ENCODE assay signal across 39 cellular contexts in the genomic region with DNA sequence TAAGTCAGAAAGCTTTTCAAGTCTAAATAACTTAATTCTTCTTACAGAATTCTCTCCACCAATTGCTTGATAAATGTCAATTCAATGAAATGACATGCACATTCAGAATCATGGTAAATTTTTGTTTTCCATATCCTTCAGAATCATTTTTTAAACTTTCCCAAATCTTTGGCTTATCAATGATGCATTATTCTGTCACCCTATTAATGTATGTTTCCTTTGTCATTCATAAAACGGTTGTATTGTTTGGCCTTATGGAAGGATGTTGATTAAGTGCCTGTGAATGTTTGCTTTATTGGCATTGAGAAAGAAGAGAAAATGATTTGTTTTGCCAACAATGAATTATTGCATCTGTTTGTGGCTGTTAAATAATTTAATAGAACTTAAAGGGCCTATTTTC.
"Had no signal": no experiment of that assay in that cellular context is flagged by ENCODE, and none has a peak within 500 bp of the region (broad histone marks: within the 10 kb centered on the region; RNA-seq: fewer than 3 reads in every experiment).

No MANE protein-coding gene starts in this region.

- H3K4me1 Mint-ChIP-seq: activated naive CD4-positive, alpha-beta T cell treated with anti-CD3 and anti-CD28 coated beads, Interleukin-2, amount 10 ng/mL, durations not matched to agents 7 days and 5 days; activated naive CD8-positive, alpha-beta T cell treated with anti-CD3 and anti-CD28 coated beads for 36 hours; activated naive CD8-positive, alpha-beta T cell treated with anti-CD3 and anti-CD28 coated beads, Interleukin-2, amount 10 ng/mL, durations not matched to agents 7 days and 5 days; activated T-helper 17 cell treated with anti-CD3 and anti-CD28 coated beads, Interleukin-2, amount 50 U/mL, for 72 hours; central memory CD8-positive, alpha-beta T cell had no signal

- DNase-seq: activated effector memory CD4-positive, alpha-beta T cell treated with anti-CD3 and anti-CD28 coated beads, Interleukin-2, amount 50 U/mL, for 16 hours; activated effector memory CD4-positive, alpha-beta T cell treated with Interleukin-2 at 50 U/mL for 16 hours; activated gamma-delta T cell; activated gamma-delta T cell treated with Interleukin-2 at 50 U/mL for 16 hours; activated naive CD4-positive, alpha-beta T cell; activated naive CD4-positive, alpha-beta T cell treated with anti-CD3 and anti-CD28 coated beads for 36 hours; activated naive CD4-positive, alpha-beta T cell treated with anti-CD3 and anti-CD28 coated beads, Interleukin-2, amount 10 ng/mL, durations not matched to agents 7 days and 5 days; activated naive CD4-positive, alpha-beta T cell treated with anti-CD3 and anti-CD28 coated beads, Interleukin-2, amount 50 U/mL, for 16 hours; activated naive CD4-positive, alpha-beta T cell treated with Interleukin-2 at 50 U/mL for 16 hours; activated naive CD8-positive, alpha-beta T cell treated with anti-CD3 and anti-CD28 coated beads for 36 hours; activated naive CD8-positive, alpha-beta T cell treated with anti-CD3 and anti-CD28 coated beads, Interleukin-2, amount 10 ng/mL, durations not matched to agents 7 days and 5 days; activated naive CD8-positive, alpha-beta T cell treated with anti-CD3 and anti-CD28 coated beads, Interleukin-2, amount 50 U/mL, for 24 hours; activated T-cell treated with anti-CD3 and anti-CD28 coated beads, Interleukin-2, amount 50 U/mL, for 1 hour; activated T-cell treated with anti-CD3 and anti-CD28 coated beads, Interleukin-2, amount 50 U/mL, for 24 hours; activated T-cell treated with anti-CD3 and anti-CD28 coated beads, Interleukin-2, amount 50 U/mL, for 4 hours; activated T-cell treated with anti-CD3 and anti-CD28 coated beads, Interleukin-2, amount 50 U/mL, for 48 hours; activated T-cell treated with anti-CD3 and anti-CD28 coated beads, Interleukin-2, amount 50 U/mL, for 72 hours; adrenal gland; amniotic stem cell; amygdala; anterior cingulate cortex; aorta; body of pancreas; brain microvascular endothelial cell; caudate nucleus; cerebellar nuclear complex had no signal

- H3K36me3 ChIP-seq: adrenal gland, ascending aorta, brain microvascular endothelial cell, breast epithelium, cardiac muscle cell had no signal

- H3K27me3 ChIP-seq: adrenal gland, ascending aorta, body of pancreas, brain microvascular endothelial cell, breast epithelium, cardiac muscle cell had no signal

- H3K4me3 ChIP-seq: adrenal gland, ascending aorta, body of pancreas, breast epithelium, cardiac muscle cell had no signal

- H3K4me3 Mint-ChIP-seq: activated naive CD4-positive, alpha-beta T cell treated with anti-CD3 and anti-CD28 coated beads for 36 hours; activated naive CD4-positive, alpha-beta T cell treated with anti-CD3 and anti-CD28 coated beads, Interleukin-2, amount 10 ng/mL, durations not matched to agents 7 days and 5 days; activated naive CD4-positive, alpha-beta T cell treated with anti-CD3 and anti-CD28 coated beads, Interleukin-2, amount 50 U/mL, for 24 hours; activated naive CD8-positive, alpha-beta T cell; activated naive CD8-positive, alpha-beta T cell treated with anti-CD3 and anti-CD28 coated beads for 36 hours; activated naive CD8-positive, alpha-beta T cell treated with anti-CD3 and anti-CD28 coated beads, Interleukin-2, amount 10 ng/mL, durations not matched to agents 7 days and 5 days; activated naive CD8-positive, alpha-beta T cell treated with anti-CD3 and anti-CD28 coated beads, Interleukin-2, amount 50 U/mL, for 24 hours; activated T-cell treated with anti-CD3 and anti-CD28 coated beads, Interleukin-2, amount 50 U/mL, for 24 hours; activated T-cell treated with anti-CD3 and anti-CD28 coated beads, Interleukin-2, amount 50 U/mL, for 4 hours; activated T-cell treated with anti-CD3 and anti-CD28 coated beads, Interleukin-2, amount 50 U/mL, for 72 hours; activated T-helper 1 cell treated with anti-CD3 and anti-CD28 coated beads, Interleukin-12 subunit alpha, Interleukin-12 subunit beta, Interleukin-2, Interleukin-4 antibody, amounts not matched to agents 30 ng/mL and 10 ng/mL and 1 ng/mL, durations not matched to agents 14 hours and 24 hours and 36 hours; activated T-helper 17 cell treated with anti-CD3 and anti-CD28 coated beads, Interleukin-2, amount 50 U/mL, for 72 hours; brain; central memory CD8-positive, alpha-beta T cell had no signal

- FAIRE-seq: astrocyte, bronchial epithelial cell had no signal

- H3K4me1 ChIP-seq: body of pancreas, breast epithelium had no signal

- H3K27ac ChIP-seq: adrenal gland, ascending aorta, body of pancreas, brain microvascular endothelial cell, breast epithelium, cardiac muscle cell had no signal

- H3K27me3 Mint-ChIP-seq: activated naive CD4-positive, alpha-beta T cell treated with anti-CD3 and anti-CD28 coated beads, Interleukin-2, amount 10 ng/mL, durations not matched to agents 7 days and 5 days; activated naive CD4-positive, alpha-beta T cell treated with anti-CD3 and anti-CD28 coated beads, Interleukin-2, amount 50 U/mL, for 24 hours; activated naive CD8-positive, alpha-beta T cell; activated naive CD8-positive, alpha-beta T cell treated with anti-CD3 and anti-CD28 coated beads for 36 hours; activated naive CD8-positive, alpha-beta T cell treated with anti-CD3 and anti-CD28 coated beads, Interleukin-2, amount 10 ng/mL, durations not matched to agents 7 days and 5 days; activated naive CD8-positive, alpha-beta T cell treated with anti-CD3 and anti-CD28 coated beads, Interleukin-2, amount 50 U/mL, for 24 hours; activated T-cell treated with anti-CD3 and anti-CD28 coated beads, Interleukin-2, amount 50 U/mL, for 24 hours; activated T-helper 17 cell treated with anti-CD3 and anti-CD28 coated beads, Interleukin-2, amount 50 U/mL, for 72 hours; brain; central memory CD8-positive, alpha-beta T cell had no signal

- ATAC-seq: activated naive CD4-positive, alpha-beta T cell treated with anti-CD3 and anti-CD28 coated beads, Interleukin-2, amount 50 U/mL, for 72 hours; activated naive CD8-positive, alpha-beta T cell treated with anti-CD3 and anti-CD28 coated beads, Interleukin-2, amount 50 U/mL, for 24 hours; activated T-cell treated with anti-CD3 and anti-CD28 coated beads, Interleukin-2, amount 50 U/mL, for 4 hours; activated T-cell treated with anti-CD3 and anti-CD28 coated beads, Interleukin-2, amount 50 U/mL, for 72 hours; activated T-helper 17 cell treated with anti-CD3 and anti-CD28 coated beads, Interleukin-2, amount 50 U/mL, for 72 hours; body of pancreas had no signal

- H3K9me3 ChIP-seq: adrenal gland, ascending aorta, body of pancreas, breast epithelium had no signal

- H3K9me3 Mint-ChIP-seq: activated naive CD4-positive, alpha-beta T cell treated with anti-CD3 and anti-CD28 coated beads for 36 hours; activated naive CD4-positive, alpha-beta T cell treated with anti-CD3 and anti-CD28 coated beads, Interleukin-2, amount 10 ng/mL, durations not matched to agents 7 days and 5 days; activated naive CD4-positive, alpha-beta T cell treated with anti-CD3 and anti-CD28 coated beads, Interleukin-2, amount 50 U/mL, for 24 hours; activated naive CD4-positive, alpha-beta T cell treated with anti-CD3 and anti-CD28 coated beads, Interleukin-2, amount 50 U/mL, for 72 hours; activated naive CD8-positive, alpha-beta T cell treated with anti-CD3 and anti-CD28 coated beads for 36 hours; activated naive CD8-positive, alpha-beta T cell treated with anti-CD3 and anti-CD28 coated beads, Interleukin-2, amount 10 ng/mL, durations not matched to agents 7 days and 5 days; activated naive CD8-positive, alpha-beta T cell treated with anti-CD3 and anti-CD28 coated beads, Interleukin-2, amount 50 U/mL, for 24 hours; activated T-cell treated with anti-CD3 and anti-CD28 coated beads, Interleukin-2, amount 50 U/mL, for 24 hours; activated T-cell treated with anti-CD3 and anti-CD28 coated beads, Interleukin-2, amount 50 U/mL, for 4 hours; activated T-cell treated with anti-CD3 and anti-CD28 coated beads, Interleukin-2, amount 50 U/mL, for 72 hours; activated T-helper 1 cell treated with anti-CD3 and anti-CD28 coated beads, Interleukin-12 subunit alpha, Interleukin-12 subunit beta, Interleukin-2, Interleukin-4 antibody, amounts not matched to agents 30 ng/mL and 10 ng/mL and 1 ng/mL, durations not matched to agents 14 hours and 24 hours and 36 hours; activated T-helper 17 cell treated with anti-CD3 and anti-CD28 coated beads, Interleukin-2, amount 50 U/mL, for 72 hours; activated T-helper 2 cell treated with anti-CD3 and anti-CD28 coated beads, Interferon-gamma antibody, Interleukin-2, Interleukin-4, amounts not matched to agents 10 μg/mL and 5 μg/mL and 100 μg/mL, durations not matched to agents 14 hours and 24 hours and 36 hours; brain; central memory CD8-positive, alpha-beta T cell had no signal

- H3K36me3 Mint-ChIP-seq: activated naive CD4-positive, alpha-beta T cell treated with anti-CD3 and anti-CD28 coated beads, Interleukin-2, amount 10 ng/mL, durations not matched to agents 7 days and 5 days; activated naive CD4-positive, alpha-beta T cell treated with anti-CD3 and anti-CD28 coated beads, Interleukin-2, amount 50 U/mL, for 24 hours; activated naive CD4-positive, alpha-beta T cell treated with anti-CD3 and anti-CD28 coated beads, Interleukin-2, amount 50 U/mL, for 72 hours; activated naive CD8-positive, alpha-beta T cell treated with anti-CD3 and anti-CD28 coated beads for 36 hours; activated naive CD8-positive, alpha-beta T cell treated with anti-CD3 and anti-CD28 coated beads, Interleukin-2, amount 10 ng/mL, durations not matched to agents 7 days and 5 days; brain had no signal

- H3K27ac Mint-ChIP-seq: activated naive CD4-positive, alpha-beta T cell treated with anti-CD3 and anti-CD28 coated beads for 36 hours; activated naive CD4-positive, alpha-beta T cell treated with anti-CD3 and anti-CD28 coated beads, Interleukin-2, amount 10 ng/mL, durations not matched to agents 7 days and 5 days; activated naive CD4-positive, alpha-beta T cell treated with anti-CD3 and anti-CD28 coated beads, Interleukin-2, amount 50 U/mL, for 24 hours; activated naive CD4-positive, alpha-beta T cell treated with anti-CD3 and anti-CD28 coated beads, Interleukin-2, amount 50 U/mL, for 72 hours; activated naive CD8-positive, alpha-beta T cell; activated naive CD8-positive, alpha-beta T cell treated with anti-CD3 and anti-CD28 coated beads for 36 hours; activated naive CD8-positive, alpha-beta T cell treated with anti-CD3 and anti-CD28 coated beads, Interleukin-2, amount 10 ng/mL, durations not matched to agents 7 days and 5 days; activated naive CD8-positive, alpha-beta T cell treated with anti-CD3 and anti-CD28 coated beads, Interleukin-2, amount 50 U/mL, for 24 hours; activated T-cell treated with anti-CD3 and anti-CD28 coated beads, Interleukin-2, amount 50 U/mL, for 24 hours; activated T-cell treated with anti-CD3 and anti-CD28 coated beads, Interleukin-2, amount 50 U/mL, for 72 hours; activated T-helper 1 cell treated with anti-CD3 and anti-CD28 coated beads, Interleukin-12 subunit alpha, Interleukin-12 subunit beta, Interleukin-2, Interleukin-4 antibody, amounts not matched to agents 30 ng/mL and 10 ng/mL and 1 ng/mL, durations not matched to agents 14 hours and 24 hours and 36 hours; activated T-helper 17 cell treated with anti-CD3 and anti-CD28 coated beads, Interleukin-2, amount 50 U/mL, for 72 hours; activated T-helper 2 cell treated with anti-CD3 and anti-CD28 coated beads, Interferon-gamma antibody, Interleukin-2, Interleukin-4, amounts not matched to agents 10 μg/mL and 5 μg/mL and 100 μg/mL, durations not matched to agents 14 hours and 24 hours and 36 hours; brain had no signal
